In genomic region chr6:157830354-157831017, GRCh38 we compare ENCODE assay signal across 7 cellular contexts. TPM values are rescaled to one million over a fixed set of nuclear protein-coding genes. Genes with fewer than 3 reads are reported as not detected.
DNase-seq lines count a peak whose midpoint lies in the region; ATAC-seq and TF ChIP-seq lines count a peak whose summit lies in the region.

No MANE protein-coding gene starts in this region.

- DNase-seq in WERI-Rb-1 (no peak), progenitor cell of endocrine pancreas (ENCODE audit: low spot score, unreplicated experiment) (no peak), SW 1271 (lab: John Stamatoyannopoulos, UW) (no peak), dermis blood vessel endothelial cell (no peak), transverse colon (no peak)

- no peak overlapping the region for H3K4me3 ChIP-seq in WERI-Rb-1 (ENCODE audit: low read depth, low read length)
- H3K4me3 ChIP-seq in transverse colon, result no peak overlapping the region

- H3K4me1 ChIP-seq in transverse colon, result peaks cover under 1 to 51% (median 5%) of the 10 kb centered on the region in 4 donors

- H3K9me3 ChIP-seq in WERI-Rb-1 (ENCODE audit: severe bottlenecking) (no peaks in the 10 kb centered on the region), transverse colon (no peaks in the 10 kb centered on the region)

- peaks cover 45% of the 10 kb centered on the region for H3K4me1 Mint-ChIP-seq in progenitor cell of endocrine pancreas (ENCODE audit: low read depth)

- H3K9me3 Mint-ChIP-seq in progenitor cell of endocrine pancreas (ENCODE audit: low read depth), result peaks cover 1% of the 10 kb centered on the region

- ATAC-seq in GM19395 (IDR thresholded peaks at IDR 0.05; ENCODE audit: unreplicated experiment), result peak; percentile 93
- ATAC-seq in HG03025 (IDR thresholded peaks at IDR 0.05; ENCODE audit: low FRiP score, unreplicated experiment), result peak; percentile 85

- TF ChIP-seq EP300 in transverse colon (IDR thresholded peaks at IDR 0.05; ENCODE audit: low read depth), result no peak

- H3K27me3 Mint-ChIP-seq in progenitor cell of endocrine pancreas, result no peaks in the 10 kb centered on the region

- no peak for TF ChIP-seq POLR2A in transverse colon (IDR thresholded peaks at IDR 0.05)

- no peak for TF ChIP-seq CTCF in WERI-Rb-1 (IDR thresholded peaks at IDR 0.05; ENCODE audit: low read depth, low read length)
- no peak for TF ChIP-seq CTCF in progenitor cell of endocrine pancreas (IDR thresholded peaks at IDR 0.05; ENCODE audit: unreplicated experiment)
- TF ChIP-seq CTCF in transverse colon (IDR thresholded peaks at IDR 0.05), result no peak

- 75 to 90% methylated on average over 3 to 6 of the region's 6 CpGs for WGBS in transverse colon (ENCODE audit: low coverage in 1 of 2), 2 donors

- H3K4me3 Mint-ChIP-seq in progenitor cell of endocrine pancreas (ENCODE audit: low read depth), result no peak overlapping the region

- H3K27me3 ChIP-seq in WERI-Rb-1 (ENCODE audit: insufficient read depth, low read depth, severe bottlenecking) (no peaks in the 10 kb centered on the region), transverse colon (no peaks in the 10 kb centered on the region)

- peak overlapping the region; percentile 73 for H3K27ac Mint-ChIP-seq in progenitor cell of endocrine pancreas

- peaks cover 1% of the 10 kb centered on the region for H3K36me3 Mint-ChIP-seq in progenitor cell of endocrine pancreas (ENCODE audit: insufficient read depth)

- in situ Hi-C loops in transverse colon (cut with MboI; ENCODE audit: low pct_ligation_motif_present in 1 of 4, low pct_unique_long_range_greater_than_20kb in 1 of 4, low sequenced_read_pairs in 3 of 4), result no loop called here

- no peaks in the 10 kb centered on the region; the same call in 1 of the 2 replicates for H3K36me3 ChIP-seq in WERI-Rb-1
- no peaks in the 10 kb centered on the region for H3K36me3 ChIP-seq in transverse colon

- intact Hi-C loops in transverse colon (cut with DNase I; ENCODE audit: low total_unique reads), result no loop called here

- H3K27ac ChIP-seq in WERI-Rb-1, result peak overlapping the region; percentile 98
- H3K27ac ChIP-seq in transverse colon, result no peak overlapping the region

RNA-seq across cellular contexts. Expression of gene SNX9, which starts 7.4 kb away (rescaled TPM):
- total RNA-seq in progenitor cell of endocrine pancreas (29.3 and 31.5 TPM in 2 replicates), dermis blood vessel endothelial cell (51.4 and 61.4 TPM in 2 replicates), transverse colon (10 to 100 TPM; 13.7 to 57.2 (median 50.7) TPM)
